ENCODE assay signal across 25 cellular contexts in genomic region chr6:136312975-136313374, GRCh38.
"Had no signal": no experiment of that assay in that cellular context is flagged by ENCODE, and none has a peak within 500 bp of the region (broad histone marks: within the 10 kb centered on the region; RNA-seq: fewer than 3 reads in every experiment).

No MANE protein-coding gene starts in this region.

- H3K27ac ChIP-seq: coronary artery, esophagus muscularis mucosa, neutrophil, pancreas, right lobe of liver, thyroid gland had no signal

- ATAC-seq: effector memory CD8-positive, alpha-beta T cell; left lobe of liver; mucosa of descending colon; natural killer cell treated with Interleukin-12 subunit alpha and Interleukin-12 subunit beta and Interleukin-15 and Interleukin-18, amount 100 ng/mL, for 72 hours; pancreas; right lobe of liver; stimulated activated naive CD8-positive, alpha-beta T cell treated with anti-CD3 and anti-CD28 coated beads, Interleukin-15, amount 100 ng/mL, for 72 hours had no signal

- H3K9me3 ChIP-seq: esophagus muscularis mucosa, mucosa of descending colon, neutrophil, pancreas, right lobe of liver, thyroid gland had no signal

- FAIRE-seq: endometrium, pancreas, small intestine had no signal

- H3K4me3 ChIP-seq: coronary artery, esophagus muscularis mucosa, lung, mucosa of descending colon, pancreas, right lobe of liver, thyroid gland had no signal

- H3K27me3 ChIP-seq: esophagus muscularis mucosa, neutrophil, pancreas, right lobe of liver, thyroid gland had no signal

- DNase-seq: effector memory CD8-positive, alpha-beta T cell; foreskin melanocyte; hypothalamus; immature natural killer cell; islet precursor cell; mesenchymal stem cell; mucosa of descending colon; naive B cell; pancreas; right lobe of liver; small intestine; stimulated activated CD4-positive, alpha-beta T cell treated with anti-CD3 and anti-CD28 coated beads, Interleukin-15, amount 100 ng/mL, for 24 hours; stimulated activated CD4-positive, alpha-beta T cell treated with anti-CD3 and anti-CD28 coated beads, Interleukin-4, amount 100 ng/mL, for 1 hour; stimulated activated CD8-positive, alpha-beta memory T cell treated with anti-CD3 and anti-CD28 coated beads, Interleukin-4, amount 100 ng/mL, for 48 hours; stimulated activated naive CD4-positive, alpha-beta T cell; stimulated activated naive CD8-positive, alpha-beta T cell treated with anti-CD3 and anti-CD28 coated beads, Interleukin-15, amount 100 ng/mL, for 72 hours; thyroid gland; trophoblast cell had no signal

- H3K4me1 ChIP-seq: esophagus muscularis mucosa, pancreas, right lobe of liver, thyroid gland had no signal

- H3K36me3 ChIP-seq: esophagus muscularis mucosa, neutrophil, pancreas, right lobe of liver, thyroid gland had no signal
